ENCODE assay signal across 9 cellular contexts in genomic region chr11:67572747-67573419, GRCh38. TPM values are rescaled to one million over a fixed set of nuclear protein-coding genes. Genes with fewer than 3 reads are reported as not detected.
DNase-seq lines count a peak whose midpoint lies in the region; ATAC-seq and TF ChIP-seq lines count a peak whose summit lies in the region.
"Had no signal": no experiment of that assay in that cellular context is flagged by ENCODE, and none has a peak within 500 bp of the region (broad histone marks: within the 10 kb centered on the region; RNA-seq: fewer than 3 reads in every experiment).

No MANE protein-coding gene starts in this region.

- intact Hi-C loops in PC-9 (cut with micrococcal nuclease; ENCODE audit: unreplicated experiment) (loop anchor here (2.0 kb wide), 2 partner anchors 64 to 86 kb away; partner anchors contain the start of gene CDK2AP2), upper lobe of right lung (cut with DNase I) (no loop called here)

- peaks cover 4% of the 10 kb centered on the region; the same call in 1 of the 2 replicates for H3K9me3 ChIP-seq in PC-9 (ENCODE audit: insufficient read depth, low read depth)
- H3K9me3 ChIP-seq in liver (ENCODE audit: control insufficient read depth in 4 of 4, low read length in 3 of 4), result no peaks in the 10 kb centered on the region
- H3K9me3 ChIP-seq in upper lobe of right lung, result no peaks in the 10 kb centered on the region

- peak overlapping the region; percentile 57 for H3K4me2 ChIP-seq in PC-9

- POLR2A ChIA-PET in PC-9 (lab: Charles Lee; ENCODE audit: unreplicated experiment), result interaction anchor here (0.6 to 1.0 kb wide), 3 partner anchors 8 to 227 kb away, joined by 3 to 5 read pairs (median 3); no protein-coding TSS in a partner anchor

- H3K79me2 ChIP-seq in PC-9 (ENCODE audit: low read depth), result no peaks in the 10 kb centered on the region

- H3K9ac ChIP-seq in liver (ENCODE audit: low read depth in 1 of 2, low read length in 2 of 2), result no peak overlapping the region

- WGBS in liver, result 52% methylated on average over 21 of the region's 21 CpGs

- H3K9me2 ChIP-seq in PC-9 (ENCODE audit: insufficient read depth), result no peaks in the 10 kb centered on the region

- no peaks in the 10 kb centered on the region for H4K20me1 ChIP-seq in PC-9 (ENCODE audit: insufficient read depth)

- peak; percentile 87 for TF ChIP-seq CTCF in PC-9 (conservative IDR thresholded peaks at IDR 0.05)
- TF ChIP-seq CTCF in cardiac fibroblast (IDR thresholded peaks at IDR 0.05; ENCODE audit: low read depth, low read length), result peak; percentile 77
- peak; percentile 68 for TF ChIP-seq CTCF in liver (IDR thresholded peaks at IDR 0.05; ENCODE audit: low read depth, low read length, missing input control)
- peak; percentile 84 for TF ChIP-seq CTCF in upper lobe of right lung (IDR thresholded peaks at IDR 0.05)

- H3K27me3 ChIP-seq in PC-9 (ENCODE audit: insufficient read depth, low read depth) (no peaks in the 10 kb centered on the region), liver (ENCODE audit: control insufficient read depth in 4 of 4, insufficient read depth in 4 of 4, low read length in 3 of 4) (no peaks in the 10 kb centered on the region), upper lobe of right lung (no peaks in the 10 kb centered on the region)

- H3K4me1 ChIP-seq in PC-9 (replicated peaks; ENCODE audit: insufficient read depth) (peaks cover 14% of the 10 kb centered on the region), liver (ENCODE audit: control insufficient read depth in 4 of 4, insufficient read depth in 4 of 4, low read length in 3 of 4) (peaks cover 0 to 8% (median 1%) of the 10 kb centered on the region in 4 donors), upper lobe of right lung (no peaks in the 10 kb centered on the region)

- peak; percentile 91 to 93 for TF ChIP-seq RAD21 in liver (IDR thresholded peaks at IDR 0.05)

- peaks cover 6% of the 10 kb centered on the region; the same call in 1 of the 2 replicates for H3F3A ChIP-seq in PC-9 (ENCODE audit: insufficient read depth, low read depth)

- BruUV-seq in PC-9 (replicated peaks; lab: Mats Ljungman, UMichigan), result no TSS peak

- DNase-seq in DMS53 treated with DMSO at 0.1 percent for 48 hours (lab: John Stamatoyannopoulos, UW; ENCODE audit: unreplicated experiment) (peak; percentile 84), HuH-7.5 (ENCODE audit: low spot score) (peak; percentile 76), PC-9 (peak; percentile 65 to 72), cardiac fibroblast (ENCODE audit: low read depth in 2 of 2) (peak; percentile 65 to 67), upper lobe of right lung (peak; percentile 77), KG1 (lab: John Stamatoyannopoulos, UW) (no peak)

- H2AFZ ChIP-seq in PC-9, result no peak overlapping the region

- CTCF ChIA-PET in PC-9 (lab: Charles Lee), result interaction anchor here (0.5 to 0.8 kb wide), 6 partner anchors 10 to 268 kb away, joined by 3 to 9 read pairs (median 4); partner anchors contain the start of gene GSTP1

- H3K4me3 ChIP-seq in PC-9 (no peak overlapping the region), cardiac fibroblast (replicated peaks in 1 of 2; ENCODE audit: low read depth in 2 of 2, low read length in 2 of 2) (no peak overlapping the region), liver (ENCODE audit: low read depth in 1 of 3, low read length in 3 of 3) (no peak overlapping the region), upper lobe of right lung (no peak overlapping the region)

- no peaks in the 10 kb centered on the region for H3K36me3 ChIP-seq in PC-9 (ENCODE audit: low read depth)
- no peaks in the 10 kb centered on the region for H3K36me3 ChIP-seq in liver (ENCODE audit: control insufficient read depth in 4 of 4, insufficient read depth in 3 of 4, low read depth in 1 of 4, low read length in 3 of 4)
- H3K36me3 ChIP-seq in upper lobe of right lung, result no peaks in the 10 kb centered on the region

- peak; percentile 76 for ATAC-seq in upper lobe of right lung
- ATAC-seq in GM21528 (IDR thresholded peaks at IDR 0.05; ENCODE audit: low FRiP score, unreplicated experiment), result no peak

- peak overlapping the region; percentile 34 for H3K27ac ChIP-seq in PC-9
- H3K27ac ChIP-seq in liver (ENCODE audit: low read depth in 1 of 2, low read length in 2 of 2), result no peak overlapping the region
- no peak overlapping the region for H3K27ac ChIP-seq in upper lobe of right lung

TF ChIP-seq in liver, 16 proteins besides CTCF, POLR2A, EP300 and RAD21:
- TF ChIP-seq REST (IDR thresholded peaks at IDR 0.05), result no peak
- no peak for TF ChIP-seq SP1 (IDR thresholded peaks at IDR 0.05)
- no peak for TF ChIP-seq GABPA (IDR thresholded peaks at IDR 0.05 in 1 of 2, conservative IDR thresholded peaks at IDR 0.05 in 1 of 2)
- TF ChIP-seq FOXA1 (IDR thresholded peaks at IDR 0.05), result no peak
- TF ChIP-seq ZBTB33 (IDR thresholded peaks at IDR 0.05), result no peak
- no peak for TF ChIP-seq MAX (IDR thresholded peaks at IDR 0.05)
- TF ChIP-seq JUND (IDR thresholded peaks at IDR 0.05), result no peak
- no peak for TF ChIP-seq TAF1 (conservative IDR thresholded peaks at IDR 0.05)
- no peak for TF ChIP-seq FOXA2 (IDR thresholded peaks at IDR 0.05)
- peak; percentile 8 for TF ChIP-seq RXRA (IDR thresholded peaks at IDR 0.05)
- TF ChIP-seq HNF4A (conservative IDR thresholded peaks at IDR 0.05), result peak in 1 of 2 donors; percentile 9
- no peak for TF ChIP-seq ATF3 (IDR thresholded peaks at IDR 0.05)
- no peak for TF ChIP-seq EGR1 (IDR thresholded peaks at IDR 0.05; ENCODE audit: low read depth in 2 of 2)
- no peak for TF ChIP-seq YY1 (IDR thresholded peaks at IDR 0.05)

RNA-seq across cellular contexts. Expression of gene GSTP1, which starts 10.7 kb away (rescaled TPM):
- total RNA-seq in PC-9 (2021), result 2,063 and 2,645 TPM in 2 replicates
- 100 to 1,000 TPM in 1 of 2 donors, 10 to 100 TPM in 1; 25.6 to 228 TPM for total RNA-seq in liver
- polyA plus RNA-seq in liver, result 10 to 100 TPM; 35.1 to 54.5 TPM
- 751 TPM for total RNA-seq in upper lobe of right lung

RNA-seq across cellular contexts. Expression of gene NDUFV1, which starts 33.9 kb away (rescaled TPM):
- 321 and 463 TPM in 2 replicates for total RNA-seq in PC-9 (2021)
- 100 to 1,000 TPM in 1 of 2 donors, 10 to 100 TPM in 1; 83.6 to 162 TPM for total RNA-seq in liver
- polyA plus RNA-seq in liver, result 100 to 1,000 TPM; 163 to 172 TPM
- total RNA-seq in upper lobe of right lung, result 141 TPM

RNA-seq across cellular contexts. Expression of gene CABP2, which starts 49.6 kb away (rescaled TPM):
- total RNA-seq in PC-9 (2021), result not detected in 2 replicates
- total RNA-seq in liver, result not detected
- polyA plus RNA-seq in liver, result not detected
- not detected for total RNA-seq in upper lobe of right lung
- total RNA-seq: T-helper 1 cell treated with Interleukin-12 subunit alpha and Interleukin-12 subunit beta and Interleukin-4 antibody, amounts not matched to agents 30 ng/mL and 1 ng/mL, for 36 hours had no signal

RNA-seq across cellular contexts. Expression of gene NUDT8, which starts 56.9 kb away (rescaled TPM):
- total RNA-seq in PC-9 (2021) (25.5 and 33.3 TPM in 2 replicates), liver (10 to 100 TPM; 19.5 to 19.6 TPM), upper lobe of right lung (12.2 TPM)
- polyA plus RNA-seq in liver, result 10 to 100 TPM; 29.3 to 66.9 TPM
